9 cellular contexts compared by ENCODE assay signal in the genomic region with DNA sequence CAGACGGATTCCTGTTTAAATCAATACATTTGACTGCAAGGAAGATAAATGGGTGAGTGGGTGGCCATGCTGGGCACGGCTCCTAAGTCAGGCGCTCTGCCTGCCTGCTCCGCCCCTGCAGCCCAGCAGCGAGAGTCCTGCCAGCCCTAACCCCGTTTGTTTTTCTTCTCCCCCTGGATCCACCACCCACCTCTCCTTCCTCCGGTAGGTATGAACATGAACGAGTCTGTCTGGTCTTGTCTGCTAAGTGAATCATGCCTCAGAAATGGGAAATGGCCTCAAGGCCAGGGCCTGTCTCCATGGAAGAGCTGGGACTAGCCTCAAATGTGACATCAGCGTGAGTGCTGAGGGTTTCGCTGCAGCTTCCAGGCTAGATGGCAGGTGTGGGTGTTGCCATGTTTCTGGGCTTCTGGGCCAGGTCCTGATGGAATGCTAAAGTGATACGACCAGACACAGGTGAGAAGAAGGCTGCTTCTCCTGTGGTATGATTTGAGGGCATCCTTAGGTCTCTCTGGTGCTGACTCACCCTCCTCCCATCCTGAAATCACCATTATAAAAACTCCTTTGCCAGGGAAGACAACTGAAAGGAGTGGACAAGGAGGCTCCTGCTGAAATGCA. TPM values are rescaled to one million over a fixed set of nuclear protein-coding genes. Genes with fewer than 3 reads are reported as not detected.
DNase-seq lines count a peak whose midpoint lies in the region; ATAC-seq, FAIRE-seq and TF ChIP-seq lines count a peak whose summit lies in the region.
"Had no signal": no experiment of that assay in that cellular context is flagged by ENCODE, and none has a peak within 500 bp of the region (broad histone marks: within the 10 kb centered on the region; RNA-seq: fewer than 3 reads in every experiment).

No MANE protein-coding gene starts in this region.

- no peaks in the 10 kb centered on the region for H3K27me3 Mint-ChIP-seq in astrocyte (ENCODE audit: low read depth, unreplicated experiment)

- H3K27ac ChIP-seq in astrocyte (ENCODE audit: low read depth, low read length), result peak overlapping the region; percentile 86
- peak overlapping the region; percentile 95 for H3K27ac ChIP-seq in smooth muscle cell (ENCODE audit: low read depth)

- 5% methylated on average over 11 of the region's 11 CpGs for WGBS in smooth muscle cell (ENCODE audit: low lambda C conversion rate)

- ATAC-seq in GM18517 (IDR thresholded peaks at IDR 0.05; ENCODE audit: unreplicated experiment) (no peak), GM19452 (IDR thresholded peaks at IDR 0.05; ENCODE audit: unreplicated experiment) (no peak)

- H3K4me1 ChIP-seq in astrocyte (ENCODE audit: insufficient read depth, low read length), result peaks cover 38% of the 10 kb centered on the region
- H3K4me1 ChIP-seq in smooth muscle cell (ENCODE audit: low read depth), result peaks cover 22% of the 10 kb centered on the region

- no peaks in the 10 kb centered on the region for H3K9me3 Mint-ChIP-seq in astrocyte (ENCODE audit: unreplicated experiment)
- H3K9me3 Mint-ChIP-seq: T-helper 1 cell treated with Interleukin-12 subunit alpha and Interleukin-12 subunit beta and Interleukin-4 antibody, amounts not matched to agents 30 μg/mL and 1 μg/mL, for 36 hours had no signal

- H3K36me3 Mint-ChIP-seq in astrocyte (ENCODE audit: low read depth, unreplicated experiment), result peaks cover 2% of the 10 kb centered on the region

- H3K4me3 Mint-ChIP-seq in astrocyte (ENCODE audit: unreplicated experiment), result peak overlapping the region; percentile 21
- H3K4me3 Mint-ChIP-seq: T-helper 1 cell treated with Interleukin-12 subunit alpha and Interleukin-12 subunit beta and Interleukin-4 antibody, amounts not matched to agents 30 μg/mL and 1 μg/mL, for 36 hours had no signal

- H3K9me3 ChIP-seq in astrocyte (ENCODE audit: insufficient read depth, low read depth, low read length), result no peaks in the 10 kb centered on the region
- no peaks in the 10 kb centered on the region for H3K9me3 ChIP-seq in smooth muscle cell (replicated peaks; ENCODE audit: low read depth)

- H4K20me1 ChIP-seq in astrocyte (ENCODE audit: insufficient read depth, low read length), result no peaks in the 10 kb centered on the region
- no peaks in the 10 kb centered on the region for H4K20me1 ChIP-seq in smooth muscle cell (ENCODE audit: low read depth)

- H2AFZ ChIP-seq in astrocyte (ENCODE audit: low read depth, low read length) (peak overlapping the region; percentile 35), smooth muscle cell (ENCODE audit: low read depth) (no peak overlapping the region)

- no peaks in the 10 kb centered on the region for H3K36me3 ChIP-seq in astrocyte (ENCODE audit: insufficient read depth, low read length)
- no peaks in the 10 kb centered on the region for H3K36me3 ChIP-seq in smooth muscle cell (ENCODE audit: low read depth)

- TF ChIP-seq CTCF in astrocyte (IDR thresholded peaks at IDR 0.05; ENCODE audit: insufficient read depth, low read depth, low read length), result no peak
- TF ChIP-seq CTCF in smooth muscle cell (IDR thresholded peaks at IDR 0.05; ENCODE audit: borderline replicate concordance, insufficient read depth, poor library complexity, severe bottlenecking), result no peak

- peaks cover 10% of the 10 kb centered on the region for H3K79me2 ChIP-seq in astrocyte (ENCODE audit: insufficient read depth, low read length)
- no peaks in the 10 kb centered on the region for H3K79me2 ChIP-seq in smooth muscle cell (ENCODE audit: low read depth)

- H3K27me3 ChIP-seq in astrocyte (ENCODE audit: insufficient read depth, low read length), result no peaks in the 10 kb centered on the region
- no peaks in the 10 kb centered on the region for H3K27me3 ChIP-seq in smooth muscle cell (ENCODE audit: low read depth)

- peaks cover 44% of the 10 kb centered on the region for H3K4me1 Mint-ChIP-seq in astrocyte (ENCODE audit: low read depth, unreplicated experiment)

- peak; percentile 77 for FAIRE-seq in astrocyte (lab: Jason Lieb, UNC)

- H3K9ac ChIP-seq in astrocyte (ENCODE audit: low read length), result peak overlapping the region; percentile 66
- peak overlapping the region; percentile 45 for H3K9ac ChIP-seq in smooth muscle cell (ENCODE audit: low read depth)

- peak overlapping the region; percentile 69 for H3K4me2 ChIP-seq in astrocyte (ENCODE audit: low read length)
- H3K4me2 ChIP-seq in smooth muscle cell, result peak overlapping the region; percentile 75

- DNase-seq in HPDE6-E6E7 (ENCODE audit: extremely low spot score) (peak; percentile 85), astrocyte (ENCODE audit: low read depth) (peak; percentile 91), iPS-NIHi11 (ENCODE audit: low spot score) (peak; percentile 29), smooth muscle cell (lab: John Stamatoyannopoulos, UW; ENCODE audit: unreplicated experiment) (no peak), 8988T (no peak)
- DNase-seq in activated CD4-positive, CD25-positive, alpha-beta regulatory T cell treated with anti-CD3 and anti-CD28 coated beads, Interleukin-2, amount 50 U/mL, for 72 hours, result no peak

- peak overlapping the region; percentile 95 for H3K27ac Mint-ChIP-seq in astrocyte (ENCODE audit: unreplicated experiment)
- H3K27ac Mint-ChIP-seq: T-helper 1 cell treated with Interleukin-12 subunit alpha and Interleukin-12 subunit beta and Interleukin-4 antibody, amounts not matched to agents 30 μg/mL and 1 μg/mL, for 36 hours had no signal

- H3F3A ChIP-seq in smooth muscle cell (ENCODE audit: low read depth), result peaks cover 32% of the 10 kb centered on the region

- H3K4me3 ChIP-seq in astrocyte (ENCODE audit: insufficient read depth, low read depth, low read length), result peak overlapping the region; percentile 0
- H3K4me3 ChIP-seq in smooth muscle cell, result peak overlapping the region; percentile 5

RNA-seq across cellular contexts. Expression of a gene that starts 5.6 kb away (rescaled TPM):
- total RNA-seq in astrocyte (38.6 and 49.5 TPM in 2 replicates), smooth muscle cell (41.4 and 50.0 TPM in 2 replicates)
- 13.0 and 15.7 TPM in 2 replicates for polyA plus RNA-seq in smooth muscle cell

RNA-seq across cellular contexts. Expression of a gene that starts 42.4 kb away (rescaled TPM):
- total RNA-seq in astrocyte, result 15.4 and 19.0 TPM in 2 replicates
- 11.5 and 15.2 TPM in 2 replicates for total RNA-seq in smooth muscle cell
- polyA plus RNA-seq in smooth muscle cell, result 2.5 and 3.0 TPM in 2 replicates

Comparison
In these comparisons a context has a peak if more than half of its experiments do, and no peak if none do; other contexts are left out.
1. DNase-seq: peak in HPDE6-E6E7 (single experiment), astrocyte (single experiment) and iPS-NIHi11 (single experiment); none in smooth muscle cell (single experiment), activated CD4-positive, CD25-positive, alpha-beta regulatory T cell treated with anti-CD3 and anti-CD28 coated beads, Interleukin-2, amount 50 U/mL, for 72 hours (single experiment) and 8988T (single experiment).